8 cellular contexts compared by ENCODE assay signal in the genomic region with DNA sequence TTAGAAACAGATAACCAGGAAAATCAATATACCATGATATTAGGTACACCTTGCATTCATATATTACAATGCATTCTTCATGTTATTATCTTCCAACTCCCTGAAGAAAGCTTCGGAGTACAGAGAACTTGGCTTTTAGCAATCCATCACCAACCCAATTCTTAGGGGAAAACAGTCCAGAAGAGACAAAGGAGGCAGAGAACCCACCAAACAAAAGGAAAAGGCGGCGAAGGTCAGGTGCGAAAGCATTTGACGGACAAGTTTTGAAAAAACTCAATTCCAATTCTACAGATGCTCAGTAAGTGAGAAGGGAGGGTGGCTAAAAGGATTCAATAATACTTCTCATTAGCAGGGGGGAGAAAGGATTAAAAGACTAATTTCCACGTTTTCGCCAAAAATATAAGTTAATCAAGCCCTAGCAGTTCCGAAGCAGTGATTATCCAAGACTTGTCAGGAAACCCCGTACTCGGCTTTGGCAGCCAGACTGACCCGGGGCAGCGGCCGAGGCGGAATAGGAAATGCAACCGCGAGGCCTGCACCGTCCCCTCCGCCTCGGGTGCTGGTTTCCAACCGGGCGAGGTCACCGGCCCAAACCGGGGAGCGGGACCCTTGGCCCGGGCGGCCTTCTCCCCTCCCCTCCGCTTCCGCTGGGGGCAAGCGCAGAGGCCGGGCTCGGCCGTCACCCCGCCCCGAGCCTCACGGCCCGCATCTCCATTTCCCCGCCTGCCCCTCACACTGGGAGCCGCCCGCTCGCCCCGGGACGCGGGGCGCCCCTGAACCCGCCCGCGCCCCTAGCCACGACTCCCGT. TPM values are rescaled to one million over a fixed set of nuclear protein-coding genes. Genes with fewer than 3 reads are reported as not detected.
DNase-seq lines count a peak whose midpoint lies in the region; ATAC-seq and TF ChIP-seq lines count a peak whose summit lies in the region.

No MANE protein-coding gene starts in this region.

- H3K27me3 ChIP-seq in OCI-LY3 (ENCODE audit: low read depth, low read length), result no peaks in the 10 kb centered on the region

- peaks cover 74% of the 10 kb centered on the region for H3K79me2 ChIP-seq in OCI-LY3 (ENCODE audit: low read length)

- H2AFZ ChIP-seq in OCI-LY3 (ENCODE audit: low read depth, low read length), result no peak overlapping the region

- DNase-seq in NCI-H1105 treated with DMSO at 0.1 percent for 48 hours (lab: John Stamatoyannopoulos, UW) (peak; percentile 18), NCI-H1105 (lab: John Stamatoyannopoulos, UW) (no peak), glomerular visceral epithelial cell (ENCODE audit: extremely low spot score) (peak; percentile 48), omental fat pad (ENCODE audit: low spot score) (no peak), ureter (ENCODE audit: low spot score) (peak; percentile 62)
- DNase-seq in activated naive CD4-positive, alpha-beta T cell treated with Interleukin-2 at 50 U/mL for 16 hours, result peak; percentile 47

- peak overlapping the region; percentile 99 for H3K9ac ChIP-seq in OCI-LY3 (ENCODE audit: low read length)

- H3K36me3 ChIP-seq in OCI-LY3 (replicated peaks; ENCODE audit: low read depth, low read length), result peaks cover 12% of the 10 kb centered on the region

- TF ChIP-seq CTCF in OCI-LY3 (IDR thresholded peaks at IDR 0.05; ENCODE audit: low read depth, low read length) (no peak), omental fat pad (IDR thresholded peaks at IDR 0.05) (no peak)

- peaks cover 60% of the 10 kb centered on the region for H3K4me1 ChIP-seq in OCI-LY3 (ENCODE audit: low read length)

- H4K20me1 ChIP-seq in OCI-LY3 (ENCODE audit: insufficient read depth, low read length), result peaks cover 52% of the 10 kb centered on the region

- H3K27ac ChIP-seq in OCI-LY3 (ENCODE audit: low read length), result peak overlapping the region; percentile 90

- ATAC-seq in HG02884 (IDR thresholded peaks at IDR 0.05; ENCODE audit: unreplicated experiment), result peak; percentile 17
- peak; percentile 52 for ATAC-seq in omental fat pad (ENCODE audit: low FRiP score)

- peak overlapping the region; percentile 93 for H3K4me2 ChIP-seq in OCI-LY3 (ENCODE audit: low read length)

- H3K4me3 ChIP-seq in OCI-LY3 (ENCODE audit: low read length), result peak overlapping the region; percentile 100

- no peaks in the 10 kb centered on the region for H3K9me3 ChIP-seq in OCI-LY3 (ENCODE audit: insufficient read depth, low read length)

RNA-seq across cellular contexts. Expression of a gene that starts 0.7 kb away (rescaled TPM):
- total RNA-seq in omental fat pad, result 100 to 1,000 TPM; 215 to 263 (median 248) TPM
- total RNA-seq in ureter, result 193 TPM

Comparison
In these comparisons a context has a peak if more than half of its experiments do, and no peak if none do; other contexts are left out.
1. DNase-seq: peak in NCI-H1105 treated with DMSO at 0.1 percent for 48 hours (single experiment), activated naive CD4-positive, alpha-beta T cell treated with Interleukin-2 at 50 U/mL for 16 hours (single experiment), glomerular visceral epithelial cell (single experiment) and ureter (single experiment); none in NCI-H1105 (single experiment) and omental fat pad (single experiment).